28 cellular contexts compared by ENCODE assay signal in the genomic region with DNA sequence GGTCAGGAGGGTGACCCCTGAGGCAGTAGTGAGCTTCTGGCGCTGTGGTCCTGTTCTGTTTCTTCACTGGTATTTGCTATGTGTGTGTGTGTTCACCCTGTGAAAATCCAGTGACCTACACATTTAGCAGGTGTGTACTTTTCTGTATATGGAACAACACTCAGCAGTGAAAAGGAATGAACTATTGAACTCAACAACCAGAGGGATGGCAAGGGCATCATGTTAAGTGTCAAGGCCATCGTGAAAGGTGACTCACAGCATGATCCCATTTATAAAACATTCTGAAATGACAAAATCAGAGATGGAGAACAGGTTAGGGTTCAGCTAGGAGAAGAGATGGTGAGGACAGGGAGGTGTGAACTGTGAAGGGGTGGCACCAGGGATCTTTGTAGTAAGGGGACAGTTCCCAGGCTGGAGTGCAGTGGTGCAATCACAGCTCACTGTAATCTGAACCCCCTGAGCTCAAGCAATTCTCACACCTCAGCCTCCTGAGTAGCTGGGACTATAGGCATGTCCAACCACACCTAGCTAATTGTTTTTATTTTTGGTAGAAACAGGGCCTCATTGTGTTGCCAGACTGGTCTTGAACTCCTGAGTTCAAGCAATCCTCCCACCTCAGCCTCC. TPM values are rescaled to one million over a fixed set of nuclear protein-coding genes. Genes with fewer than 3 reads are reported as not detected.
DNase-seq lines count a peak whose midpoint lies in the region; ATAC-seq, FAIRE-seq and TF ChIP-seq lines count a peak whose summit lies in the region.
"Had no signal": no experiment of that assay in that cellular context is flagged by ENCODE, and none has a peak within 500 bp of the region (broad histone marks: within the 10 kb centered on the region; RNA-seq: fewer than 3 reads in every experiment).

No MANE protein-coding gene starts in this region.

- ATAC-seq in natural killer cell treated with Interleukin-12 subunit alpha and Interleukin-12 subunit beta and Interleukin-15 and Interleukin-18, amount 100 ng/mL, for 72 hours, result no peak
- no peak for ATAC-seq in GM18498 (IDR thresholded peaks at IDR 0.05; ENCODE audit: unreplicated experiment)
- ATAC-seq: A549; activated T-helper 17 cell treated with anti-CD3 and anti-CD28 coated beads, Interleukin-2, amount 50 U/mL, for 72 hours; esophagus mucosa had no signal

- H3K27me3 Mint-ChIP-seq in endodermal cell (ENCODE audit: insufficient read depth), result no peaks in the 10 kb centered on the region
- no peaks in the 10 kb centered on the region for H3K27me3 Mint-ChIP-seq in natural killer cell treated with Interleukin-12 subunit alpha and Interleukin-12 subunit beta and Interleukin-15 and Interleukin-18, amount 100 ng/mL, for 72 hours
- H3K27me3 Mint-ChIP-seq: activated T-helper 17 cell treated with anti-CD3 and anti-CD28 coated beads, Interleukin-2, amount 50 U/mL, for 72 hours; CD8-positive, alpha-beta memory T cell had no signal

- H3K27me3 ChIP-seq in endodermal cell (ENCODE audit: control insufficient read depth, insufficient read depth, low read length, poor library complexity, severe bottlenecking), result no peaks in the 10 kb centered on the region
- H3K27me3 ChIP-seq: SJCRH30, stomach, thyroid gland, vagina had no signal

- H3K27ac ChIP-seq in endodermal cell (ENCODE audit: low read depth, low read length), result no peak overlapping the region
- H3K27ac ChIP-seq: A549, SJCRH30, stomach, thyroid gland, vagina had no signal

- H3K4me3 Mint-ChIP-seq in endodermal cell, result no peak overlapping the region
- H3K4me3 Mint-ChIP-seq in natural killer cell treated with Interleukin-12 subunit alpha and Interleukin-12 subunit beta and Interleukin-15 and Interleukin-18, amount 100 ng/mL, for 72 hours, result no peak overlapping the region
- H3K4me3 Mint-ChIP-seq: activated T-helper 17 cell treated with anti-CD3 and anti-CD28 coated beads, Interleukin-2, amount 50 U/mL, for 72 hours; CD8-positive, alpha-beta memory T cell; nephron had no signal

- H3K9ac ChIP-seq in endodermal cell (ENCODE audit: extremely low read depth, low read length, poor library complexity, severe bottlenecking), result no peak overlapping the region

- no peaks in the 10 kb centered on the region for H3K9me3 ChIP-seq in endodermal cell (ENCODE audit: control insufficient read depth, low read length)
- H3K9me3 ChIP-seq: A549, SJCRH30, stomach, thyroid gland, vagina had no signal

- peak; percentile 14 for DNase-seq in activated effector memory CD4-positive, alpha-beta T cell treated with anti-CD3 and anti-CD28 coated beads, Interleukin-2, amount 50 U/mL, for 16 hours
- no peak for DNase-seq in activated effector memory CD4-positive, alpha-beta T cell treated with Interleukin-2 at 50 U/mL for 16 hours
- no peak for DNase-seq in HTR-8/SVneo (ENCODE audit: insufficient read length, low spot score)
- no peak for DNase-seq in endodermal cell
- DNase-seq in natural killer cell treated with Interleukin-12 subunit alpha and Interleukin-12 subunit beta and Interleukin-15 and Interleukin-18, amount 100 ng/mL, for 72 hours (ENCODE audit: low spot score), result no peak
- DNase-seq in activated CD8-positive, alpha-beta memory T cell treated with anti-CD3 and anti-CD28 coated beads for 24 hours, result no peak
- DNase-seq in H4 (ENCODE audit: low spot score), result no peak
- DNase-seq: activated CD4-positive, CD25-positive, alpha-beta regulatory T cell; activated CD8-positive, alpha-beta memory T cell treated with anti-CD3 and anti-CD28 coated beads, Interleukin-2, amount 50 U/mL, for 4 hours; cortex of kidney; GOT3; islet precursor cell; NCI-H1105; NCI-H187; NCI-H2171; NCI-H510A; SJCRH30; stomach; T-helper 1 cell; thyroid gland had no signal

- peaks cover 39% of the 10 kb centered on the region for H3K36me3 Mint-ChIP-seq in endodermal cell (ENCODE audit: low read depth)
- peaks cover 23% of the 10 kb centered on the region for H3K36me3 Mint-ChIP-seq in natural killer cell treated with Interleukin-12 subunit alpha and Interleukin-12 subunit beta and Interleukin-15 and Interleukin-18, amount 100 ng/mL, for 72 hours

- peaks cover 59% of the 10 kb centered on the region for H3K36me3 ChIP-seq in endodermal cell (ENCODE audit: control insufficient read depth, insufficient read depth, low read length)

- no peak for TF ChIP-seq CTCF in endodermal cell (conservative IDR thresholded peaks at IDR 0.05)

- H3K4me3 ChIP-seq in endodermal cell (ENCODE audit: low read length), result no peak overlapping the region
- H3K4me3 ChIP-seq: A549, lung, SJCRH30, stomach, thyroid gland, vagina had no signal

- H3K4me1 ChIP-seq in endodermal cell (ENCODE audit: control insufficient read depth, insufficient read depth, low read length), result peaks cover 6% of the 10 kb centered on the region
- H3K4me1 ChIP-seq: A549, SJCRH30, thyroid gland, vagina had no signal

- 92% methylated on average over 2 of the region's 2 CpGs; no CpG with 5 or more reads in 1 of the 2 experiments for WGBS in endodermal cell (ENCODE audit: insufficient coverage in 1 of 2, insufficient read length in 1 of 2), 2 experiments

- H3K9me3 Mint-ChIP-seq in endodermal cell, result no peaks in the 10 kb centered on the region
- H3K9me3 Mint-ChIP-seq in natural killer cell treated with Interleukin-12 subunit alpha and Interleukin-12 subunit beta and Interleukin-15 and Interleukin-18, amount 100 ng/mL, for 72 hours, result no peaks in the 10 kb centered on the region
- H3K9me3 Mint-ChIP-seq: activated T-helper 17 cell treated with anti-CD3 and anti-CD28 coated beads, Interleukin-2, amount 50 U/mL, for 72 hours; CD8-positive, alpha-beta memory T cell; nephron had no signal

- peak overlapping the region; percentile 5 for H3K27ac Mint-ChIP-seq in endodermal cell
- peak overlapping the region; percentile 54 to 82 for H3K27ac Mint-ChIP-seq in natural killer cell treated with Interleukin-12 subunit alpha and Interleukin-12 subunit beta and Interleukin-15 and Interleukin-18, amount 100 ng/mL, for 72 hours
- H3K27ac Mint-ChIP-seq: nephron had no signal

- peaks cover 22% of the 10 kb centered on the region for H3K4me1 Mint-ChIP-seq in endodermal cell
- H3K4me1 Mint-ChIP-seq in natural killer cell treated with Interleukin-12 subunit alpha and Interleukin-12 subunit beta and Interleukin-15 and Interleukin-18, amount 100 ng/mL, for 72 hours (ENCODE audit: low read depth in 2 of 2), result peaks cover 18 to 23% of the 10 kb centered on the region in 2 donors
- H3K4me1 Mint-ChIP-seq: nephron had no signal

- peak; percentile 52 for FAIRE-seq in HTR-8/SVneo (lab: Jason Lieb, UNC)
- FAIRE-seq: A549 had no signal

RNA-seq across cellular contexts. Expression of gene RAB43, which starts 10.0 kb away (rescaled TPM):
- 10 to 100 TPM; 34.5 to 38.1 TPM for total RNA-seq in endodermal cell
- polyA plus RNA-seq in endodermal cell (2013, experiment 1 of 2), result 7.3 TPM
- 5.5 TPM for polyA plus RNA-seq in endodermal cell (2013, experiment 2 of 2)
- total RNA-seq in natural killer cell treated with Interleukin-12 subunit alpha and Interleukin-12 subunit beta and Interleukin-15 and Interleukin-18, amount 100 ng/mL, for 72 hours, result 10 to 100 TPM; 50.7 to 53.9 TPM
- 13.0 and 15.9 TPM in 2 replicates for total RNA-seq in H4 (2014; rRNA removed; shearing (Covaris generic))

RNA-seq across cellular contexts. Expression of gene ISY1, which starts 29.3 kb away (rescaled TPM):
- 10 to 100 TPM; 28.9 to 32.9 TPM for total RNA-seq in endodermal cell
- polyA plus RNA-seq in endodermal cell (2013, experiment 1 of 2), result 24.1 TPM
- 19.7 TPM for polyA plus RNA-seq in endodermal cell (2013, experiment 2 of 2)
- total RNA-seq in natural killer cell treated with Interleukin-12 subunit alpha and Interleukin-12 subunit beta and Interleukin-15 and Interleukin-18, amount 100 ng/mL, for 72 hours, result 10 to 100 TPM; 54.7 to 59.7 TPM
- total RNA-seq in H4 (2014; rRNA removed; shearing (Covaris generic)), result 51.2 and 54.9 TPM in 2 replicates

RNA-seq across cellular contexts. Expression of gene CNBP, which starts 52.1 kb away (rescaled TPM):
- 100 to 1,000 TPM; 284 to 343 TPM for total RNA-seq in endodermal cell
- 344 TPM for polyA plus RNA-seq in endodermal cell (2013, experiment 1 of 2)
- polyA plus RNA-seq in endodermal cell (2013, experiment 2 of 2), result 320 TPM
- total RNA-seq in natural killer cell treated with Interleukin-12 subunit alpha and Interleukin-12 subunit beta and Interleukin-15 and Interleukin-18, amount 100 ng/mL, for 72 hours, result 100 to 1,000 TPM; 230 to 268 TPM
- 336 and 394 TPM in 2 replicates for total RNA-seq in H4 (2014; rRNA removed; shearing (Covaris generic))
